27 cellular contexts compared by ENCODE assay signal in genomic region chr12:27622436-27623185, GRCh38.
A peak's percentile ranks its signal among the peaks of the same experiment; 100 is the strongest.
DNase-seq lines count a peak whose midpoint lies in the region; ATAC-seq and TF ChIP-seq lines count a peak whose summit lies in the region.
"Had no signal": no experiment of that assay in that cellular context is flagged by ENCODE, and none has a peak within 500 bp of the region (broad histone marks: within the 10 kb centered on the region; RNA-seq: fewer than 3 reads in every experiment).

No MANE protein-coding gene starts in this region.

- H3K27ac Mint-ChIP-seq in MCF 10A (ENCODE audit: low read depth, unreplicated experiment) = no peak overlapping the region
- H3K27ac Mint-ChIP-seq: activated CD4-positive, alpha-beta memory T cell treated with anti-CD3 and anti-CD28 coated beads for 36 hours; activated naive CD4-positive, alpha-beta T cell treated with anti-CD3 and anti-CD28 coated beads for 36 hours; activated T-helper 1 cell treated with anti-CD3 and anti-CD28 coated beads, Interleukin-12 subunit alpha, Interleukin-12 subunit beta, Interleukin-2, Interleukin-4 antibody, amounts not matched to agents 30 ng/mL and 10 ng/mL and 1 ng/mL, durations not matched to agents 14 hours and 24 hours and 36 hours; CD4-positive, alpha-beta T cell; nephron progenitor cell had no signal

- 21% methylated on average over 9 of the region's 9 CpGs for WGBS in mammary epithelial cell (ENCODE audit: low coverage, missing lambda C conversion rate)

- H2AFZ ChIP-seq in mammary epithelial cell (ENCODE audit: low read depth, low read length) = no peak overlapping the region

- no peak overlapping the region for H3K4me3 Mint-ChIP-seq in MCF 10A (ENCODE audit: unreplicated experiment)
- H3K4me3 Mint-ChIP-seq: activated CD4-positive, alpha-beta memory T cell treated with anti-CD3 and anti-CD28 coated beads for 36 hours; activated naive CD4-positive, alpha-beta T cell treated with anti-CD3 and anti-CD28 coated beads for 36 hours; activated T-helper 1 cell treated with anti-CD3 and anti-CD28 coated beads, Interleukin-12 subunit alpha, Interleukin-12 subunit beta, Interleukin-2, Interleukin-4 antibody, amounts not matched to agents 30 ng/mL and 10 ng/mL and 1 ng/mL, durations not matched to agents 14 hours and 24 hours and 36 hours; CD4-positive, alpha-beta T cell; nephron progenitor cell had no signal

- H3K27me3 Mint-ChIP-seq in MCF 10A (ENCODE audit: insufficient read depth, unreplicated experiment) = no peaks in the 10 kb centered on the region
- H3K27me3 Mint-ChIP-seq: activated CD4-positive, alpha-beta memory T cell treated with anti-CD3 and anti-CD28 coated beads for 36 hours; CD4-positive, alpha-beta T cell had no signal

- in situ Hi-C loops in mammary epithelial cell (cut with MboI; ENCODE audit: low sequenced_read_pairs in 2 of 2) = no loop called here

- no peak overlapping the region for H3K9ac ChIP-seq in mammary epithelial cell (ENCODE audit: insufficient read depth, low read length)

- H3K79me2 ChIP-seq in mammary epithelial cell (ENCODE audit: insufficient read depth, low read length) = peaks cover 77% of the 10 kb centered on the region

- H3K9me3 ChIP-seq in mammary epithelial cell (replicated peaks; ENCODE audit: insufficient read depth, low read length) = no peaks in the 10 kb centered on the region
- H3K9me3 ChIP-seq: body of pancreas, gastrocnemius medialis, ovary, upper lobe of left lung had no signal

- peak overlapping the region; percentile 50 for H3K4me2 ChIP-seq in mammary epithelial cell (ENCODE audit: insufficient read depth, low read depth, low read length)

- H3K36me3 Mint-ChIP-seq in MCF 10A (ENCODE audit: insufficient read depth, unreplicated experiment) = peaks cover 13% of the 10 kb centered on the region
- H3K36me3 Mint-ChIP-seq: activated CD4-positive, alpha-beta memory T cell treated with anti-CD3 and anti-CD28 coated beads for 36 hours had no signal

- BruUV-seq in mammary epithelial cell (replicated peaks; lab: Mats Ljungman, UMichigan) (no TSS peak), MCF 10A (replicated peaks; lab: Mats Ljungman, UMichigan) (no TSS peak)

- intact Hi-C loops in mammary epithelial cell (cut with micrococcal nuclease) = loop anchor here (2.0 to 10.0 kb wide), 3 partner anchors 16 to 75 kb away; no protein-coding TSS in a partner anchor
- intact Hi-C loops in MCF 10A (cut with micrococcal nuclease) = no loop called here

- ATAC-seq in GM21723 (IDR thresholded peaks at IDR 0.05; ENCODE audit: unreplicated experiment) = no peak
- ATAC-seq: body of pancreas, gastrocnemius medialis, Right ventricle myocardium inferior had no signal

- dilution Hi-C loops in mammary epithelial cell (cut with HindIII; ENCODE audit: low sequenced_read_pairs) = no loop called here

- TF ChIP-seq CTCF in mammary epithelial cell (conservative IDR thresholded peaks at IDR 0.05 in 1 of 2, IDR thresholded peaks at IDR 0.05 in 1 of 2; ENCODE audit: extremely low read depth in 1 of 2, insufficient read depth in 1 of 2, low read depth in 1 of 2, low read length in 2 of 2) (no peak), MCF 10A (IDR thresholded peaks at IDR 0.05; ENCODE audit: unreplicated experiment) (no peak)

- CTCF ChIA-PET in mammary epithelial cell (lab: Charles Lee; ENCODE audit: low non-redundant PET) (no interaction called here), MCF 10A (lab: Yijun Ruan, JAX) (no interaction called here)

- no peaks in the 10 kb centered on the region for H3K9me3 Mint-ChIP-seq in MCF 10A (ENCODE audit: unreplicated experiment)
- H3K9me3 Mint-ChIP-seq: activated CD4-positive, alpha-beta memory T cell treated with anti-CD3 and anti-CD28 coated beads for 36 hours; activated naive CD4-positive, alpha-beta T cell treated with anti-CD3 and anti-CD28 coated beads for 36 hours; CD4-positive, alpha-beta T cell; nephron progenitor cell had no signal

- POLR2A ChIA-PET in MCF 10A (lab: Yijun Ruan, JAX) = interaction anchor here (0.6 to 1.7 kb wide), 4 partner anchors 8 to 645 kb away, joined by 3 to 5 read pairs (median 4); partner anchors contain the start of gene PPFIBP1

- no peak overlapping the region for H3K4me3 ChIP-seq in mammary epithelial cell (replicated peaks in 1 of 3; ENCODE audit: insufficient read depth in 1 of 3, low read depth in 2 of 3, low read length in 3 of 3)
- no peak overlapping the region for H3K4me3 ChIP-seq in H7 (ENCODE audit: insufficient read depth, low read depth, low read length)
- H3K4me3 ChIP-seq: body of pancreas, gastrocnemius medialis, ovary, skin epidermis, upper lobe of left lung had no signal

- H3K27ac ChIP-seq in mammary epithelial cell (ENCODE audit: insufficient read depth, low read depth, low read length) = peak overlapping the region; percentile 41
- H3K27ac ChIP-seq: body of pancreas, gastrocnemius medialis, ovary, upper lobe of left lung had no signal

- H3K4me1 Mint-ChIP-seq in MCF 10A (ENCODE audit: insufficient read depth, unreplicated experiment) = peaks cover 46% of the 10 kb centered on the region

- no peaks in the 10 kb centered on the region for H4K20me1 ChIP-seq in mammary epithelial cell (ENCODE audit: insufficient read depth, low read length)

- peaks cover 63% of the 10 kb centered on the region for H3K4me1 ChIP-seq in mammary epithelial cell (ENCODE audit: insufficient read depth, low read length)

- H3K27me3 ChIP-seq in mammary epithelial cell (ENCODE audit: insufficient read depth, low read length) (no peaks in the 10 kb centered on the region), H7 (ENCODE audit: control insufficient read depth, insufficient read depth, low read length) (no peaks in the 10 kb centered on the region)
- H3K27me3 ChIP-seq: body of pancreas, gastrocnemius medialis, ovary, upper lobe of left lung had no signal

- DNase-seq in mammary epithelial cell (peak; percentile 24), MCF 10A (ENCODE audit: unreplicated experiment) (no peak), SW480 (ENCODE audit: low spot score) (peak; percentile 79), islet precursor cell (peak; percentile 87), NCI-H446 treated with DMSO at 0.1 percent for 48 hours (lab: John Stamatoyannopoulos, UW) (no peak), H7 (no peak), NCI-H69 (lab: John Stamatoyannopoulos, UW) (no peak)
- DNase-seq: activated CD4-positive, alpha-beta memory T cell treated with anti-CD3 and anti-CD28 coated beads for 36 hours; activated CD4-positive, CD25-positive, alpha-beta regulatory T cell treated with anti-CD3 and anti-CD28 coated beads, Interleukin-2, amount 50 U/mL, for 72 hours; activated CD8-positive, alpha-beta memory T cell treated with anti-CD3 and anti-CD28 coated beads, Interleukin-2, amount 50 U/mL, for 4 hours; activated naive CD4-positive, alpha-beta T cell treated with anti-CD3 and anti-CD28 coated beads for 36 hours; body of pancreas; CD4-positive, alpha-beta T cell; gastrocnemius medialis; hippocampal formation; NCI-H1694 treated with DMSO at 0.1 percent for 48 hours; NCI-H2171; NCI-H510A; nephron progenitor cell; OCI-M1; ovary; stimulated activated naive CD4-positive, alpha-beta T cell; upper lobe of left lung had no signal

- H3K36me3 ChIP-seq in mammary epithelial cell (ENCODE audit: insufficient read depth, low read length) = no peaks in the 10 kb centered on the region
- no peaks in the 10 kb centered on the region for H3K36me3 ChIP-seq in H7 (replicated peaks; ENCODE audit: control insufficient read depth, insufficient read depth, low read length)
- H3K36me3 ChIP-seq: gastrocnemius medialis, ovary, upper lobe of left lung had no signal

Comparison
In these comparisons a context has a peak if more than half of its experiments do, and no peak if none do; other contexts are left out.
1. DNase-seq: peak in mammary epithelial cell (single experiment), SW480 (single experiment) and islet precursor cell (single experiment); none in MCF 10A (single experiment), NCI-H446 treated with DMSO at 0.1 percent for 48 hours (single experiment), H7 (single experiment) and NCI-H69 (single experiment).